In genomic region chr21:39387461-39388037, GRCh38 we compare ENCODE assay signal across 8 cellular contexts. TPM values are rescaled to one million over a fixed set of nuclear protein-coding genes. Genes with fewer than 3 reads are reported as not detected.
A peak's percentile ranks its signal among the peaks of the same experiment; 100 is the strongest.
DNase-seq lines count a peak whose midpoint lies in the region; ATAC-seq lines count a peak whose summit lies in the region.

No MANE protein-coding gene starts in this region.

- H3K9me3 ChIP-seq in ES-I3 (ENCODE audit: control insufficient read depth, insufficient read depth, low read length) = no peaks in the 10 kb centered on the region

- CTCF ChIA-PET in activated CD4-positive, alpha-beta T cell treated with anti-CD3 and anti-CD28 coated beads, Interleukin-2, amount 10 ng/mL, durations not matched to agents 7 days and 5 days (lab: Charles Lee) = interaction anchor here (0.6 to 2.6 kb wide), 6 partner anchors 11 to 205 kb away, joined by 3 to 17 read pairs (median 4); no protein-coding TSS in a partner anchor

- H3K4me1 Mint-ChIP-seq in activated CD4-positive, alpha-beta T cell treated with anti-CD3 and anti-CD28 coated beads, Interleukin-2, amount 10 ng/mL, durations not matched to agents 7 days and 5 days = peaks cover 32% of the 10 kb centered on the region

- DNase-seq in NCI-H526 (lab: John Stamatoyannopoulos, UW) (peak; percentile 67 to 95), dedifferentiated amniotic fluid mesenchymal stem cell (ENCODE audit: extremely low spot score) (peak; percentile 80), left lobe of liver (ENCODE audit: low spot score) (peak; percentile 94)
- DNase-seq in activated CD4-positive, alpha-beta T cell treated with anti-CD3 and anti-CD28 coated beads, Interleukin-2, amount 10 ng/mL, durations not matched to agents 7 days and 5 days = peak; percentile 91
- peak; percentile 91 for DNase-seq in stimulated activated CD4-positive, alpha-beta T cell treated with anti-CD3 and anti-CD28 coated beads, Interleukin-1b, Interleukin-23, amount 100 ng/mL, for 48 hours

- H3K27me3 Mint-ChIP-seq in activated CD4-positive, alpha-beta T cell treated with anti-CD3 and anti-CD28 coated beads, Interleukin-2, amount 10 ng/mL, durations not matched to agents 7 days and 5 days = no peaks in the 10 kb centered on the region

- H3K36me3 ChIP-seq in ES-I3 (ENCODE audit: insufficient read depth, low read length) = peaks cover 10% of the 10 kb centered on the region; the same call in 1 of the 2 replicates

- POLR2A ChIA-PET in activated CD4-positive, alpha-beta T cell treated with anti-CD3 and anti-CD28 coated beads, Interleukin-2, amount 10 ng/mL, durations not matched to agents 7 days and 5 days (lab: Charles Lee) = interaction anchor here (0.8 to 1.0 kb wide), 2 partner anchors 38 to 204 kb away, joined by 3 to 5 read pairs; partner anchors contain the start of gene PSMG1

- peak overlapping the region; percentile 87 for H3K27ac Mint-ChIP-seq in activated CD4-positive, alpha-beta T cell treated with anti-CD3 and anti-CD28 coated beads, Interleukin-2, amount 10 ng/mL, durations not matched to agents 7 days and 5 days

- peaks cover 6% of the 10 kb centered on the region for H3K36me3 Mint-ChIP-seq in activated CD4-positive, alpha-beta T cell treated with anti-CD3 and anti-CD28 coated beads, Interleukin-2, amount 10 ng/mL, durations not matched to agents 7 days and 5 days (ENCODE audit: low read depth)

- H3K9ac ChIP-seq in ES-I3 (ENCODE audit: low read depth, low read length) = peak overlapping the region; percentile 59; the same call in 1 of the 2 replicates

- no peaks in the 10 kb centered on the region; the same call in 1 of the 2 replicates for H3K4me1 ChIP-seq in ES-I3 (ENCODE audit: insufficient read depth, low read length)

- H3K9me3 Mint-ChIP-seq in activated CD4-positive, alpha-beta T cell treated with anti-CD3 and anti-CD28 coated beads, Interleukin-2, amount 10 ng/mL, durations not matched to agents 7 days and 5 days = no peaks in the 10 kb centered on the region

- H3K4me3 Mint-ChIP-seq in activated CD4-positive, alpha-beta T cell treated with anti-CD3 and anti-CD28 coated beads, Interleukin-2, amount 10 ng/mL, durations not matched to agents 7 days and 5 days = peak overlapping the region; percentile 77

- ATAC-seq in HG03039 (IDR thresholded peaks at IDR 0.05; ENCODE audit: unreplicated experiment) (peak; percentile 35), left lobe of liver (peak; percentile 60), GM18517 (IDR thresholded peaks at IDR 0.05; ENCODE audit: unreplicated experiment) (no peak)

RNA-seq across cellular contexts. Expression of gene HMGN1, which starts 38.7 kb away (rescaled TPM):
- 100 to 1,000 TPM; 389 to 395 TPM for total RNA-seq in activated CD4-positive, alpha-beta T cell treated with anti-CD3 and anti-CD28 coated beads, Interleukin-2, amount 10 ng/mL, durations not matched to agents 7 days and 5 days
- 31.7 TPM for total RNA-seq in left lobe of liver

RNA-seq across cellular contexts. Expression of gene LCA5L, which starts 58.0 kb away (rescaled TPM):
- under 1 TPM in 1 of 2 experiments, not detected in 1; 0.19 TPM for total RNA-seq in activated CD4-positive, alpha-beta T cell treated with anti-CD3 and anti-CD28 coated beads, Interleukin-2, amount 10 ng/mL, durations not matched to agents 7 days and 5 days
- 0.68 TPM for total RNA-seq in left lobe of liver

Comparison
In these comparisons a context has a peak if more than half of its experiments do, and no peak if none do; other contexts are left out.
1. RNA of gene HMGN1, which starts 38.7 kb away (total RNA-seq): 389 to 395 TPM in activated CD4-positive, alpha-beta T cell treated with anti-CD3 and anti-CD28 coated beads, Interleukin-2, amount 10 ng/mL, durations not matched to agents 7 days and 5 days; 31.7 TPM in left lobe of liver (single experiment); every median in the first group is over 10 times any median in the second.
2. Peak in every context shown above with its lines, with median percentiles within 50 percentile points of each other: DNase-seq.